19 cellular contexts compared by ENCODE assay signal in genomic region chr2:15704086-15704787, GRCh38.
DNase-seq lines count a peak whose midpoint lies in the region; ATAC-seq, FAIRE-seq and TF ChIP-seq lines count a peak whose summit lies in the region.
"Had no signal": no experiment of that assay in that cellular context is flagged by ENCODE, and none has a peak within 500 bp of the region (broad histone marks: within the 10 kb centered on the region; RNA-seq: fewer than 3 reads in every experiment).

No MANE protein-coding gene starts in this region.

- FAIRE-seq in kidney (lab: Jason Lieb, UNC) = no peak
- FAIRE-seq: islet of Langerhans had no signal

- H3K4me1 ChIP-seq in esophagus muscularis mucosa = peaks cover 10 to 22% (median 16%) of the 10 kb centered on the region in 4 donors
- H3K4me1 ChIP-seq in kidney (ENCODE audit: control insufficient read depth in 1 of 2, insufficient read depth in 1 of 2, low read depth in 1 of 2, low read length in 2 of 2) = peaks cover 10 to 16% of the 10 kb centered on the region in 2 donors
- H3K4me1 ChIP-seq in ovary (ENCODE audit: insufficient read depth) = peaks cover 13% of the 10 kb centered on the region
- H3K4me1 ChIP-seq in upper lobe of right lung = no peaks in the 10 kb centered on the region

- no peak for TF ChIP-seq EP300 in esophagus muscularis mucosa (IDR thresholded peaks at IDR 0.05)
- no peak for TF ChIP-seq EP300 in ovary (IDR thresholded peaks at IDR 0.05)

- WGBS in esophagus muscularis mucosa = 54% methylated on average over 2 of the region's 2 CpGs
- WGBS in ovary, 3 donors = 0 to 10% (median 6%) methylated on average over 2 of the region's 2 CpGs

- peak; percentile 25 for ATAC-seq in upper lobe of right lung
- ATAC-seq: activated T-cell treated with anti-CD3 and anti-CD28 coated beads, Interleukin-2, amount 50 U/mL, for 4 hours; stimulated activated naive B cell treated with anti-CD40 and anti-IgM and Interleukin-4, amounts not matched to agents 10 μg/mL and 1 μg/mL and 100 μg/mL, for 72 hours; WTC11 had no signal

- H3K4me3 ChIP-seq in esophagus muscularis mucosa (no peak overlapping the region), kidney (ENCODE audit: low read length in 2 of 2) (no peak overlapping the region), ovary (no peak overlapping the region), upper lobe of right lung (no peak overlapping the region)

- intact Hi-C loops in esophagus muscularis mucosa (cut with DNase I) (no loop called here), kidney (cut with DNase I) (no loop called here), ovary (cut with DNase I) (no loop called here), upper lobe of right lung (cut with DNase I) (no loop called here)

- H3K36me3 ChIP-seq in esophagus muscularis mucosa (no peaks in the 10 kb centered on the region), kidney (ENCODE audit: control insufficient read depth in 1 of 2, insufficient read depth in 2 of 2, low read length in 2 of 2) (no peaks in the 10 kb centered on the region), ovary (no peaks in the 10 kb centered on the region), upper lobe of right lung (no peaks in the 10 kb centered on the region)

- TF ChIP-seq POLR2A in esophagus muscularis mucosa (IDR thresholded peaks at IDR 0.05; ENCODE audit: low read depth) (no peak), ovary (IDR thresholded peaks at IDR 0.05) (no peak)

- TF ChIP-seq CTCF in esophagus muscularis mucosa (IDR thresholded peaks at IDR 0.05) = no peak
- TF ChIP-seq CTCF in kidney (IDR thresholded peaks at IDR 0.05; ENCODE audit: borderline replicate concordance, extremely low read depth, insufficient read depth) = no peak
- no peak for TF ChIP-seq CTCF in ovary (IDR thresholded peaks at IDR 0.05)
- no peak for TF ChIP-seq CTCF in upper lobe of right lung (IDR thresholded peaks at IDR 0.05)

- no peak overlapping the region for H3K9ac ChIP-seq in kidney (ENCODE audit: low read length in 2 of 2)

- H3K9me3 ChIP-seq in esophagus muscularis mucosa = no peaks in the 10 kb centered on the region
- no peaks in the 10 kb centered on the region for H3K9me3 ChIP-seq in kidney (ENCODE audit: control insufficient read depth in 1 of 2, low read length in 2 of 2)
- no peaks in the 10 kb centered on the region for H3K9me3 ChIP-seq in ovary
- no peaks in the 10 kb centered on the region for H3K9me3 ChIP-seq in upper lobe of right lung

- DNase-seq in esophagus muscularis mucosa (ENCODE audit: extremely low spot score) = no peak
- DNase-seq in kidney = no peak
- peak; percentile 32 to 63 (median 42) for DNase-seq in ovary
- DNase-seq in upper lobe of right lung = no peak
- DNase-seq in cerebellar cortex (ENCODE audit: low spot score) = no peak
- no peak for DNase-seq in occipital lobe (lab: John Stamatoyannopoulos, UW)
- DNase-seq in NK-92 (lab: John Stamatoyannopoulos, UW; ENCODE audit: unreplicated experiment) = no peak
- DNase-seq: activated CD4-positive, alpha-beta memory T cell treated with anti-CD3 and anti-CD28 coated beads, Interleukin-2, amount 10 ng/mL, durations not matched to agents 7 days and 5 days; activated T-cell treated with anti-CD3 and anti-CD28 coated beads, Interleukin-2, amount 50 U/mL, for 4 hours; cortex of kidney; DMS79 treated with DMSO at 0.1 percent for 48 hours; Karpas-422; NCI-H1092; NCI-H526; SIG-M5; stimulated activated CD4-positive, alpha-beta T cell treated with anti-CD3 and anti-CD28 coated beads, Interleukin-12 subunit alpha, Interleukin-12 subunit beta, amount 100 ng/mL, for 4 hours; stimulated activated naive B cell treated with anti-CD40 and anti-IgM and Interleukin-4, amounts not matched to agents 10 μg/mL and 1 μg/mL and 100 μg/mL, for 72 hours had no signal

- H3K27me3 ChIP-seq in esophagus muscularis mucosa (no peaks in the 10 kb centered on the region), ovary (no peaks in the 10 kb centered on the region), upper lobe of right lung (no peaks in the 10 kb centered on the region)

- peak overlapping the region; percentile 21 to 60 (median 46) for H3K27ac ChIP-seq in esophagus muscularis mucosa (replicated peaks in 1 of 4)
- peak overlapping the region; percentile 45 to 63 for H3K27ac ChIP-seq in kidney (ENCODE audit: low read depth in 2 of 2, low read length in 2 of 2)
- H3K27ac ChIP-seq in ovary = peak overlapping the region; percentile 48 to 52
- H3K27ac ChIP-seq in upper lobe of right lung = peak overlapping the region; percentile 12

Comparison
In these comparisons a context has a peak if more than half of its experiments do, and no peak if none do; other contexts are left out.
1. DNase-seq: peak in ovary (5 of 5); none in esophagus muscularis mucosa (single experiment), kidney (single experiment), upper lobe of right lung (single experiment), cerebellar cortex (single experiment), occipital lobe (single experiment) and NK-92 (single experiment).
2. Peak in every context shown above with its lines, with median percentiles within 50 percentile points of each other: H3K27ac ChIP-seq.